In the genomic region with DNA sequence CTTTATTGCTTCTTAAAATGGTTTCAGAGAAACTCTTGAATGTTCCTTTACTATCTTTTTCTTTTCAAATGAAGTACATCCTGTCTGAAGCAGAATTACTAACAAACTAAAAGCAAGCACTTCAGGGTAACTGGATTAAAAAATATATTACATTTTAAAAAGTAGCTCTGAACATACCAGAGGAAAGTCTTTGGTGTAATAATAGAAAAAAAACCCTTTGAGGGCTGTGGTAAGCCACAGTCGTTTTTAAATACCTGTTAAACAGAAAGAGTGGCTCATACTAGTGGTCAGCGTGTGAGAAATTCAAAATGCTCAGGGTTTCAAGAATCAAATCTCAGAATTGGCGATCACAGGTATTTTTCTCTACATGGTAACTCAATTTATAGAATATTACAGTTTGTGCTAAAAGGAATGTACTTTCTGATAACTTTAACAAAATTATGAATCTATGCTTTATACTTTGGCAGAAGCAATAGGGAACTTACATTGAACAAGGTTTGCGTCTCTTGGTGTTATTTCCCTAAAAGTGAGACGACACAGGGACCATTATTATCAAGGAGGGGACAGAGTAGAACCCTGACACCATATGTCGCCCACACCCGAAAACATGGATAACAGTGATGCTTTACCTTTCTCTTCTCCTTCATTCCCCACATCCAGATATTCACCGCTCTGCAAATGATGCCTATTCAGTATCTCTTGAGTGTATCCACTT, we compare ENCODE assay signal across 11 cellular contexts.
A peak's percentile ranks its signal among the peaks of the same experiment; 100 is the strongest.
DNase-seq lines count a peak whose midpoint lies in the region; ATAC-seq, FAIRE-seq and TF ChIP-seq lines count a peak whose summit lies in the region.
"Had no signal": no experiment of that assay in that cellular context is flagged by ENCODE, and none has a peak within 500 bp of the region (broad histone marks: within the 10 kb centered on the region; RNA-seq: fewer than 3 reads in every experiment).

No MANE protein-coding gene starts in this region.

- H3K4me2 ChIP-seq in H9 (ENCODE audit: insufficient read depth, insufficient read length, low read length), result no peak overlapping the region

- no peak overlapping the region for H3T11ph ChIP-seq in H9 (ENCODE audit: low read length)

- no peak overlapping the region for H2AK5ac ChIP-seq in H9 (ENCODE audit: insufficient read length, low read length)

- H3K27ac ChIP-seq in ascending aorta (no peak overlapping the region), H9 (ENCODE audit: insufficient read length, low read depth, low read length) (no peak overlapping the region)

- TF ChIP-seq POLR2A in GM12892 (IDR thresholded peaks at IDR 0.05; ENCODE audit: low read depth, low read length), result no peak

- no peak overlapping the region for H3K18ac ChIP-seq in H9 (ENCODE audit: insufficient read length, low read depth, low read length)

- H3K9me3 Mint-ChIP-seq in H9, result no peaks in the 10 kb centered on the region

- no peaks in the 10 kb centered on the region for H3K36me3 Mint-ChIP-seq in H9 (ENCODE audit: insufficient read depth in 1 of 3, low read depth in 3 of 3)

- no peak overlapping the region for H3K23ac ChIP-seq in H9 (ENCODE audit: insufficient read length, low read depth, low read length)

- H2BK12ac ChIP-seq in H9 (ENCODE audit: insufficient read length, low read depth, low read length), result no peak overlapping the region

- no peak overlapping the region for H3K4ac ChIP-seq in H9 (ENCODE audit: low read depth, low read length)

- H3K27me3 Mint-ChIP-seq in H9 (ENCODE audit: low read depth), result no peaks in the 10 kb centered on the region

- no peak overlapping the region for H2AFZ ChIP-seq in H9 (ENCODE audit: low read length)

- H3K4me1 Mint-ChIP-seq in H9, result no peaks in the 10 kb centered on the region

- H3K27me3 ChIP-seq in ascending aorta (no peaks in the 10 kb centered on the region), H9 (ENCODE audit: insufficient read depth, low read length) (no peaks in the 10 kb centered on the region)

- no peaks in the 10 kb centered on the region for H3K79me1 ChIP-seq in H9 (ENCODE audit: insufficient read depth, low read depth, low read length, poor library complexity, severe bottlenecking)

- no CpG with 5 or more reads among the region's 8 CpGs for WGBS in H9 (ENCODE audit: extremely low coverage, insufficient read length, low lambda C conversion rate)

- H4K8ac ChIP-seq in H9 (replicated peaks; ENCODE audit: insufficient read length, low read depth, low read length), result no peak overlapping the region

- peak; percentile 89 for FAIRE-seq in GM12892 (lab: Jason Lieb, UNC)
- FAIRE-seq: TTC549 had no signal

- H4K20me1 ChIP-seq in H9 (ENCODE audit: control insufficient read depth, insufficient read depth, insufficient read length), result no peaks in the 10 kb centered on the region

- H3K4me1 ChIP-seq in ascending aorta, result no peaks in the 10 kb centered on the region
- no peaks in the 10 kb centered on the region for H3K4me1 ChIP-seq in H9 (ENCODE audit: insufficient read depth, low read length)

- no peak overlapping the region for H2BK20ac ChIP-seq in H9 (ENCODE audit: low read depth, low read length, poor library complexity, severe bottlenecking)

- intact Hi-C loops in ascending aorta (cut with DNase I), result no loop called here

- H3K4me3 Mint-ChIP-seq in H9, result no peak overlapping the region

- DNase-seq in GM12892 (ENCODE audit: insufficient read length) (no peak), astrocyte of the hippocampus (ENCODE audit: low read depth, low spot score) (peak; percentile 67), HuH-7.5 (ENCODE audit: low spot score) (no peak), epidermal melanocyte (ENCODE audit: insufficient read length, low spot score) (no peak), ascending aorta (ENCODE audit: low spot score in 2 of 2) (no peak), H9 (no peak)
- DNase-seq: left colon, NCI-H1417 had no signal

- no peak overlapping the region for H2BK120ac ChIP-seq in H9 (ENCODE audit: low read depth, low read length, poor library complexity, severe bottlenecking)

- H3K9me3 ChIP-seq in ascending aorta, result no peaks in the 10 kb centered on the region
- H3K9me3 ChIP-seq in H9 (ENCODE audit: control insufficient read depth, low read depth, low read length), result no peaks in the 10 kb centered on the region

- no peak overlapping the region for H2BK15ac ChIP-seq in H9 (ENCODE audit: low read depth, low read length)

- H2BK5ac ChIP-seq in H9 (ENCODE audit: insufficient read length, low read length), result no peak overlapping the region

- peak; percentile 98 for ATAC-seq in GM19463 (IDR thresholded peaks at IDR 0.05; ENCODE audit: unreplicated experiment)
- ATAC-seq in HG03139 (IDR thresholded peaks at IDR 0.05; ENCODE audit: unreplicated experiment), result peak; percentile 90
- ATAC-seq: left colon had no signal

- no peak overlapping the region for H4K5ac ChIP-seq in H9 (ENCODE audit: insufficient read length, low read depth, low read length)

- H3K23me2 ChIP-seq in H9 (ENCODE audit: insufficient read length, low read depth, low read length, poor library complexity, severe bottlenecking), result no peaks in the 10 kb centered on the region

- no peak overlapping the region for H3K4me3 ChIP-seq in ascending aorta

- no peak for TF ChIP-seq CTCF in ascending aorta (IDR thresholded peaks at IDR 0.05)
- TF ChIP-seq CTCF in H9 (conservative IDR thresholded peaks at IDR 0.05), result no peak

- H4K91ac ChIP-seq in H9 (ENCODE audit: insufficient read length, low read depth, low read length), result no peak overlapping the region

- no peak overlapping the region; a peak in 1 of 7 replicates for H3K27ac Mint-ChIP-seq in H9

- H3K9ac ChIP-seq in H9 (ENCODE audit: extremely low read depth, insufficient read length, low read length), result no peak overlapping the region

- no peak overlapping the region for H3K56ac ChIP-seq in H9 (ENCODE audit: insufficient read length, low read depth, low read length)

- H3K36me3 ChIP-seq in ascending aorta, result no peaks in the 10 kb centered on the region

- H3K14ac ChIP-seq in H9 (ENCODE audit: insufficient read depth, low read length), result no peak overlapping the region

- H3K79me2 ChIP-seq in H9 (ENCODE audit: insufficient read depth, low read length), result no peaks in the 10 kb centered on the region
